In genomic region chr2:143171817-143172216, GRCh38 we compare ENCODE assay signal across 11 cellular contexts. TPM values are rescaled to one million over a fixed set of nuclear protein-coding genes. Genes with fewer than 3 reads are reported as not detected.
DNase-seq lines count a peak whose midpoint lies in the region; ATAC-seq, FAIRE-seq and TF ChIP-seq lines count a peak whose summit lies in the region.
"Had no signal": no experiment of that assay in that cellular context is flagged by ENCODE, and none has a peak within 500 bp of the region (broad histone marks: within the 10 kb centered on the region; RNA-seq: fewer than 3 reads in every experiment).

No MANE protein-coding gene starts in this region.

- no peak overlapping the region for H3K4me2 ChIP-seq in HepG2 (ENCODE audit: low read depth, low read length)
- H3K4me2 ChIP-seq in SK-N-SH, result no peak overlapping the region

- no peaks in the 10 kb centered on the region for H3K9me2 ChIP-seq in SK-N-SH

- H2AFZ ChIP-seq in HepG2 (ENCODE audit: low read length) (no peak overlapping the region), SK-N-SH (ENCODE audit: low read depth) (no peak overlapping the region)

- H3K27ac ChIP-seq in HepG2 (ENCODE audit: extremely low read length, insufficient read depth, low read length), result no peak overlapping the region
- no peak overlapping the region for H3K27ac ChIP-seq in right lobe of liver
- no peak overlapping the region for H3K27ac ChIP-seq in SK-N-SH (ENCODE audit: low read depth in 2 of 2, low read length in 1 of 2)
- no peak overlapping the region for H3K27ac ChIP-seq in foreskin keratinocyte
- H3K27ac ChIP-seq in spleen, result no peak overlapping the region
- H3K27ac ChIP-seq: SJSA1 had no signal

- in situ Hi-C loops in HepG2 (cut with HindIII; ENCODE audit: extremely low pct_ligation_motif_present, low pct_unique_long_range_greater_than_20kb), result no loop called here

- no peaks in the 10 kb centered on the region for H3F3A ChIP-seq in SK-N-SH (replicated peaks; ENCODE audit: insufficient read depth)

- H4K20me1 ChIP-seq in HepG2 (ENCODE audit: insufficient read depth, low read length) (no peaks in the 10 kb centered on the region), SK-N-SH (ENCODE audit: insufficient read depth) (no peaks in the 10 kb centered on the region)

- no peaks in the 10 kb centered on the region for H3K79me2 ChIP-seq in HepG2 (ENCODE audit: insufficient read depth, low read length)
- no peaks in the 10 kb centered on the region for H3K79me2 ChIP-seq in SK-N-SH (ENCODE audit: insufficient read depth)

- H3K4me1 ChIP-seq in HepG2 (ENCODE audit: insufficient read depth, low read length) (no peaks in the 10 kb centered on the region), right lobe of liver (no peaks in the 10 kb centered on the region), SK-N-SH (ENCODE audit: control insufficient read depth in 1 of 2, insufficient read depth in 2 of 2, low read depth in 1 of 2, low read length in 1 of 2) (no peaks in the 10 kb centered on the region), foreskin keratinocyte (no peaks in the 10 kb centered on the region), spleen (peaks cover 3 to 64% (median 10%) of the 10 kb centered on the region in 6 donors)
- H3K4me1 ChIP-seq: SJSA1 had no signal

- WGBS in HepG2 (ENCODE audit: low lambda C conversion rate), result 0% methylated on average over 2 of the region's 2 CpGs
- 17% methylated on average over 2 of the region's 2 CpGs for WGBS in right lobe of liver (ENCODE audit: insufficient coverage, low coverage, low lambda C conversion rate, missing lambda C conversion rate)
- WGBS in SK-N-SH (ENCODE audit: low lambda C conversion rate), result 29% methylated on average over 2 of the region's 2 CpGs
- 62 to 83% (median 79%) methylated on average over 2 of the region's 2 CpGs for WGBS in spleen, 5 donors

- POLR2A ChIA-PET in HepG2 (lab: Yijun Ruan, JAX) (no interaction called here), SK-N-SH (lab: Yijun Ruan, JAX) (no interaction called here)

- peak; percentile 27; the same call in 1 of the 2 replicates for TF ChIP-seq CTCF in HepG2 (CRISPR knock-in tag; IDR thresholded peaks at IDR 0.05)
- TF ChIP-seq CTCF in right lobe of liver (IDR thresholded peaks at IDR 0.05), result peak in 2 of 4 donors; percentile 10 to 13
- TF ChIP-seq CTCF in SK-N-SH (IDR thresholded peaks at IDR 0.05), result peak; percentile 45
- TF ChIP-seq CTCF in foreskin keratinocyte (conservative IDR thresholded peaks at IDR 0.05), result peak; percentile 38
- TF ChIP-seq CTCF in spleen (IDR thresholded peaks at IDR 0.05 in 8 of 11, conservative IDR thresholded peaks at IDR 0.05 in 3 of 11), result peak in 2 of 11 experiments; percentile 19 to 20

- CTCF ChIA-PET in HepG2 (lab: Yijun Ruan, JAX; ENCODE audit: low intra/inter-chr PET ratio, low total read pairs), result no interaction called here
- CTCF ChIA-PET in SK-N-SH (lab: Yijun Ruan, JAX), result interaction anchor here (0.7 to 4.3 kb wide), 12 partner anchors 10 to 89 kb away, joined by 3 to 26 read pairs (median 3); partner anchors contain the start of gene ARHGAP15

- H3K9me3 ChIP-seq in HepG2 (ENCODE audit: low read length), result no peaks in the 10 kb centered on the region
- H3K9me3 ChIP-seq in right lobe of liver, result no peaks in the 10 kb centered on the region
- no peaks in the 10 kb centered on the region for H3K9me3 ChIP-seq in SK-N-SH
- H3K9me3 ChIP-seq in spleen, result no peaks in the 10 kb centered on the region
- H3K9me3 ChIP-seq: SJSA1 had no signal

- TF ChIP-seq POLR2A in HepG2 (IDR thresholded peaks at IDR 0.05; ENCODE audit: insufficient read depth in 1 of 2, low read depth in 2 of 2, low read length in 2 of 2) (no peak), right lobe of liver (IDR thresholded peaks at IDR 0.05) (no peak), spleen (IDR thresholded peaks at IDR 0.05) (no peak)

- FAIRE-seq in HepG2 (lab: Jason Lieb, UNC), result peak; percentile 26

- BruUV-seq in HepG2 (replicated peaks; lab: Mats Ljungman, UMichigan), result no TSS peak

- ATAC-seq in HepG2, result peak; percentile 60
- no peak for ATAC-seq in right lobe of liver
- ATAC-seq in foreskin keratinocyte, result peak; percentile 16
- ATAC-seq in GM18873 (IDR thresholded peaks at IDR 0.05; ENCODE audit: low FRiP score, unreplicated experiment), result no peak
- no peak for ATAC-seq in HG03045 (IDR thresholded peaks at IDR 0.05; ENCODE audit: unreplicated experiment)

- H3K36me3 ChIP-seq in HepG2 (replicated peaks in 1 of 2; ENCODE audit: control insufficient read depth in 1 of 2, insufficient read depth in 2 of 2, low read length in 2 of 2) (no peaks in the 10 kb centered on the region), right lobe of liver (no peaks in the 10 kb centered on the region), SK-N-SH (replicated peaks in 1 of 2; ENCODE audit: control insufficient read depth in 1 of 2, insufficient read depth in 2 of 2, low read length in 1 of 2) (no peaks in the 10 kb centered on the region), spleen (peaks cover 0 to 43% (median 2%) of the 10 kb centered on the region in 6 donors)
- H3K36me3 ChIP-seq: SJSA1 had no signal

- no peak overlapping the region for H3K4me3 ChIP-seq in HepG2 (replicated peaks in 1 of 3; ENCODE audit: insufficient read depth in 1 of 3, low read depth in 2 of 3, low read length in 3 of 3)
- H3K4me3 ChIP-seq in right lobe of liver, result no peak overlapping the region
- no peak overlapping the region for H3K4me3 ChIP-seq in SK-N-SH (ENCODE audit: low read depth in 2 of 2, low read length in 1 of 2)
- no peak overlapping the region for H3K4me3 ChIP-seq in spleen
- H3K4me3 ChIP-seq: SJSA1 had no signal

- H3K9ac ChIP-seq in HepG2 (ENCODE audit: insufficient read depth, low read depth, low read length) (no peak overlapping the region), SK-N-SH (no peak overlapping the region)

- intact Hi-C loops in HepG2 (cut with micrococcal nuclease; ENCODE audit: unreplicated experiment), result no loop called here
- intact Hi-C loops in right lobe of liver (cut with DNase I), result no loop called here
- intact Hi-C loops in spleen (cut with DNase I; ENCODE audit: low total_unique reads), result no loop called here

- DNase-seq in HepG2 (ENCODE audit: low spot score), result no peak
- no peak for DNase-seq in right lobe of liver
- no peak for DNase-seq in SK-N-SH
- DNase-seq in foreskin keratinocyte, result peak in 1 of 2 donors; percentile 13
- DNase-seq in activated CD4-positive, alpha-beta T cell treated with anti-CD3 and anti-CD28 coated beads for 4 hours, result no peak
- no peak for DNase-seq in spleen
- DNase-seq: activated gamma-delta T cell treated with Interleukin-2 at 50 U/mL for 16 hours, COR-L47 had no signal

- no peaks in the 10 kb centered on the region for H3K27me3 ChIP-seq in HepG2 (ENCODE audit: control insufficient read depth in 1 of 2, insufficient read depth in 2 of 2, low read length in 2 of 2)
- H3K27me3 ChIP-seq in right lobe of liver, result no peaks in the 10 kb centered on the region
- H3K27me3 ChIP-seq in SK-N-SH (ENCODE audit: insufficient read depth), result no peaks in the 10 kb centered on the region
- H3K27me3 ChIP-seq in foreskin keratinocyte, result no peaks in the 10 kb centered on the region
- no peaks in the 10 kb centered on the region for H3K27me3 ChIP-seq in spleen (replicated peaks in 1 of 7)

- no peak for TF ChIP-seq RAD21 in HepG2 (CRISPR knock-in tag; IDR thresholded peaks at IDR 0.05)
- peak; percentile 65 for TF ChIP-seq RAD21 in SK-N-SH (IDR thresholded peaks at IDR 0.05; ENCODE audit: low read length)

- TF ChIP-seq EP300 in HepG2 (IDR thresholded peaks at IDR 0.05; ENCODE audit: low read depth in 2 of 2, low read length in 2 of 2), result no peak
- no peak for TF ChIP-seq EP300 in HepG2 (CRISPR knock-in tag; IDR thresholded peaks at IDR 0.05; ENCODE audit: borderline replicate concordance)
- TF ChIP-seq EP300 in SK-N-SH (IDR thresholded peaks at IDR 0.05; ENCODE audit: borderline replicate concordance in 1 of 2, low read depth in 1 of 2, low read length in 1 of 2), result no peak

TF ChIP-seq in HepG2, 621 proteins besides CTCF, POLR2A, EP300 and RAD21 (continues in another document):
- TF ChIP-seq NFIC (IDR thresholded peaks at IDR 0.05; ENCODE audit: low read length), result no peak
- peak; percentile 10 for TF ChIP-seq TEAD3 (CRISPR knock-in tag; optimal IDR thresholded peaks at IDR 0.05; ENCODE audit: borderline replicate concordance)

TF ChIP-seq in SK-N-SH, 30 proteins besides CTCF, POLR2A, EP300 and RAD21 (continues in another document):
- TF ChIP-seq SMC3 (IDR thresholded peaks at IDR 0.05; ENCODE audit: low read depth, low read length), result peak; percentile 53

RNA-seq across cellular contexts. Expression of gene ARHGAP15, which starts 42.6 kb away (rescaled TPM):
- total RNA-seq in HepG2 (2016; rRNA removed; fragmentation: Illumina TruSeq; extraction: Trizol) (not detected in 2 replicates), right lobe of liver (1 to 10 TPM; 3.3 to 8.2 (median 6.6) TPM), foreskin keratinocyte (not detected in 2 replicates), spleen (100 to 1,000 TPM in 6 of 7 donors, 10 to 100 TPM in 1; 99.0 to 219 (median 142) TPM)
- total RNA-seq in HepG2 (2016; cell fraction: cytosol; rRNA removed; fragmentation: Illumina TruSeq; extraction: Trizol; ENCODE audit: low read depth), result 0.79 TPM in 1 of 2 replicates, not detected in the other
- not detected in 2 replicates for total RNA-seq in HepG2 (2016; cell fraction: insoluble cytoplasmic fraction; rRNA removed; fragmentation: Illumina TruSeq; extraction: Trizol)
- total RNA-seq in HepG2 (2016; cell fraction: membrane; rRNA removed; fragmentation: Illumina TruSeq; extraction: Trizol), result not detected in 2 replicates
- total RNA-seq in HepG2 (2016; cell fraction: nucleus; rRNA removed; fragmentation: Illumina TruSeq; extraction: Trizol), result not detected in 2 replicates
- polyA plus RNA-seq in HepG2 (2011; rRNA removed) (0.04 TPM in 1 of 2 replicates, not detected in the other), SK-N-SH (2012; rRNA removed) (not detected in 2 replicates), foreskin keratinocyte (not detected in 2 replicates), spleen (10 to 100 TPM; 55.8 to 76.6 (median 60.9) TPM)
- not detected in 2 replicates for polyA plus RNA-seq in HepG2 (2011; cell fraction: cytosol; rRNA removed)
- not detected in 2 replicates for polyA plus RNA-seq in HepG2 (2011; cell fraction: nucleus; rRNA removed)
- polyA plus RNA-seq in HepG2 (2012), result not detected in 2 replicates
- not detected in 2 replicates for polyA plus RNA-seq in HepG2 (2016; cell fraction: cytosol; fragmentation: Illumina TruSeq; extraction: Trizol; ENCODE audit: low read depth)
- polyA plus RNA-seq in HepG2 (2016; cell fraction: insoluble cytoplasmic fraction; fragmentation: Illumina TruSeq; extraction: Trizol; ENCODE audit: low read depth), result not detected in 2 replicates
- polyA plus RNA-seq in HepG2 (2016; cell fraction: membrane; fragmentation: Illumina TruSeq; extraction: Trizol; ENCODE audit: low read depth), result not detected in 2 replicates
- not detected in 2 replicates for polyA plus RNA-seq in HepG2 (2016; cell fraction: nucleus; fragmentation: Illumina TruSeq; extraction: Trizol; ENCODE audit: insufficient read depth, low read depth)
- 0.80 TPM in 1 of 2 replicates, not detected in the other for polyA minus RNA-seq in HepG2 (2011; rRNA and poly(A)+ RNA removed; ENCODE audit: low replicate concordance)
- not detected in 2 replicates for polyA minus RNA-seq in HepG2 (2011; cell fraction: cytosol; rRNA and poly(A)+ RNA removed)
- polyA minus RNA-seq in HepG2 (2011; cell fraction: nucleus; rRNA and poly(A)+ RNA removed), result 0.77 and 2.1 TPM in 2 replicates
- 0.01 TPM in 1 of 2 replicates, not detected in the other for polyA plus RNA-seq in SK-N-SH (2012; cell fraction: cytosol; rRNA removed)
- polyA plus RNA-seq in SK-N-SH (2012; cell fraction: nucleus; rRNA removed), result not detected in 2 replicates
- total RNA-seq: SJSA1 had no signal

Comparison
In these comparisons a context has a peak if more than half of its experiments do, and no peak if none do; other contexts are left out.
1. ATAC-seq: peak in HepG2 (single experiment) and foreskin keratinocyte (single experiment); none in right lobe of liver (0 of 4), GM18873 (single experiment) and HG03045 (single experiment).
2. RNA of gene ARHGAP15, which starts 42.6 kb away (total RNA-seq): 99.0 to 219 TPM in spleen; 3.3 to 8.2 TPM in right lobe of liver, 0.79 TPM in HepG2 and not detected in foreskin keratinocyte; every median in the first group is over 10 times any median in the second.
3. Of the 25 proteins assayed by ChIP-seq in both HepG2 and SK-N-SH: peak only in HepG2: none; only in SK-N-SH: RAD21 and SMC3; in both: CTCF; in neither: 22.